Comparison of ENCODE assay signal across 8 cellular contexts in genomic region chr17:60422162-60422665, GRCh38. TPM values are rescaled to one million over a fixed set of nuclear protein-coding genes. Genes with fewer than 3 reads are reported as not detected.
DNase-seq lines count a peak whose midpoint lies in the region; ATAC-seq and TF ChIP-seq lines count a peak whose summit lies in the region.

TSS of gene CHCT1 (plus strand) at chr17:60422489. CDS start at chr17:60422593, 104 bp downstream.

- no peaks in the 10 kb centered on the region for H3K79me2 ChIP-seq in parathyroid adenoma

- intact Hi-C loops in Calu3 (cut with micrococcal nuclease; ENCODE audit: unreplicated experiment): no loop called here

- H3K4me3 ChIP-seq in SJSA1 (peak within 1 kb of the TSS; percentile 39), fibroblast of the aortic adventitia (ENCODE audit: low read depth, low read length) (peak within 1 kb of the TSS; percentile 58), parathyroid adenoma (ENCODE audit: low read depth, low read length) (no peak within 1 kb of the TSS)

- H3K27me3 ChIP-seq in SJSA1 (replicated peaks) (no peaks in the 10 kb centered on the region), parathyroid adenoma (ENCODE audit: control insufficient read depth, insufficient read depth, low read length) (no peaks in the 10 kb centered on the region)

- no peaks in the 10 kb centered on the region for H3K9me3 Mint-ChIP-seq in Calu3 (ENCODE audit: low read depth, unreplicated experiment)

- H3K4me1 ChIP-seq in SJSA1 (replicated peaks) (peaks cover 9% of the 10 kb centered on the region), parathyroid adenoma (no peaks in the 10 kb centered on the region)

- no peaks in the 10 kb centered on the region for H3K36me3 Mint-ChIP-seq in Calu3 (ENCODE audit: insufficient read depth, unreplicated experiment)

- H3K4me3 Mint-ChIP-seq in Calu3 (ENCODE audit: low read depth, unreplicated experiment): peak within 1 kb of the TSS; percentile 67

- no peak for DNase-seq in Calu3
- DNase-seq in SJSA1 (ENCODE audit: low read depth in 1 of 2, low spot score in 2 of 2): no peak
- DNase-seq in fibroblast of the aortic adventitia (ENCODE audit: low read depth): no peak
- no peak for DNase-seq in inferior parietal cortex (ENCODE audit: extremely low spot score)
- no peak for DNase-seq in germinal center (ENCODE audit: low spot score)

- TF ChIP-seq CTCF in Calu3 (IDR thresholded peaks at IDR 0.05; ENCODE audit: unreplicated experiment) (no peak), fibroblast of the aortic adventitia (IDR thresholded peaks at IDR 0.05; ENCODE audit: insufficient read depth, low read length) (no peak), parathyroid adenoma (IDR thresholded peaks at IDR 0.05) (no peak)

- BruUV-seq in Calu3 (replicated peaks; lab: Mats Ljungman, UMichigan): no TSS peak

- H3K4me2 ChIP-seq in parathyroid adenoma (ENCODE audit: low read length): peak within 1 kb of the TSS; percentile 72

- H3K27ac Mint-ChIP-seq in Calu3 (ENCODE audit: unreplicated experiment): no peak within 1 kb of the TSS

- no peaks in the 10 kb centered on the region for H3K27me3 Mint-ChIP-seq in Calu3 (ENCODE audit: unreplicated experiment)

- H3K4me1 Mint-ChIP-seq in Calu3 (ENCODE audit: low read depth, unreplicated experiment): no peaks in the 10 kb centered on the region

- H3K9me3 ChIP-seq in SJSA1 (replicated peaks) (no peaks in the 10 kb centered on the region; the same call in none of the 2 replicates), parathyroid adenoma (ENCODE audit: control insufficient read depth, low read length) (no peaks in the 10 kb centered on the region)

- no peak within 1 kb of the TSS for H3K9ac ChIP-seq in parathyroid adenoma

- no peak for ATAC-seq in HG02678 (IDR thresholded peaks at IDR 0.05; ENCODE audit: unreplicated experiment)
- no peak for ATAC-seq in HG03196 (IDR thresholded peaks at IDR 0.05; ENCODE audit: unreplicated experiment)

- H3K36me3 ChIP-seq in SJSA1 (no peaks in the 10 kb centered on the region), parathyroid adenoma (ENCODE audit: control insufficient read depth, insufficient read depth, low read length) (no peaks in the 10 kb centered on the region)

- H2AFZ ChIP-seq in parathyroid adenoma: peak within 1 kb of the TSS; percentile 85

- H3K27ac ChIP-seq in SJSA1 (no peak within 1 kb of the TSS), parathyroid adenoma (no peak within 1 kb of the TSS)

- CTCF ChIA-PET in Calu3 (lab: Charles Lee): no interaction called here

RNA-seq across cellular contexts. Expression of gene CHCT1, which starts in this region (rescaled TPM):
- total RNA-seq in Calu3 (2022): not detected in 2 replicates
- not detected in 2 replicates for total RNA-seq in SJSA1 (2014; rRNA removed; shearing (Covaris generic))
- total RNA-seq in fibroblast of the aortic adventitia (ENCODE audit: low replicate concordance): not detected in 2 replicates
